In genomic region chr7:43244232-43244631, GRCh38 we compare ENCODE assay signal across 30 cellular contexts.
A peak's percentile ranks its signal among the peaks of the same experiment; 100 is the strongest.
DNase-seq lines count a peak whose midpoint lies in the region; ATAC-seq and TF ChIP-seq lines count a peak whose summit lies in the region.
"Had no signal": no experiment of that assay in that cellular context is flagged by ENCODE, and none has a peak within 500 bp of the region (broad histone marks: within the 10 kb centered on the region; RNA-seq: fewer than 3 reads in every experiment).

No MANE protein-coding gene starts in this region.

- DNase-seq in Daoy (ENCODE audit: low read depth), result peak; percentile 33
- DNase-seq in HFFc6, result peak; percentile 47
- no peak for DNase-seq in caudate nucleus (lab: John Stamatoyannopoulos, UW)
- DNase-seq in stromal cell of bone marrow (ENCODE audit: low read depth), result peak; percentile 14
- no peak for DNase-seq in aorta
- DNase-seq: activated CD4-positive, alpha-beta T cell treated with anti-CD3 and anti-CD28 coated beads for 48 hours; activated effector memory CD4-positive, alpha-beta T cell treated with anti-CD3 and anti-CD28 coated beads, Interleukin-2, amount 50 U/mL, for 16 hours; activated naive CD8-positive, alpha-beta T cell treated with anti-CD3 and anti-CD28 coated beads, Interleukin-2, amount 10 ng/mL, durations not matched to agents 7 days and 5 days; activated T-cell treated with anti-CD3 and anti-CD28 coated beads, Interleukin-2, amount 50 U/mL, for 1 hour; CD4-positive, alpha-beta memory T cell; central memory CD4-positive, alpha-beta T cell; DND-41; midbrain; naive B cell; NCI-H1092 treated with DMSO at 0.1 percent for 48 hours; NCI-H1694 treated with DMSO at 0.1 percent for 48 hours; NCI-H446; NCI-H774; RPMI8226; sigmoid colon; stimulated activated CD4-positive, alpha-beta T cell treated with anti-CD3 and anti-CD28 coated beads, Interleukin-4, amount 100 ng/mL, for 24 hours; T1000; trophoblast cell had no signal

- intact Hi-C loops in aorta (cut with DNase I), result no loop called here

- no peak for TF ChIP-seq CTCF in HFFc6 (IDR thresholded peaks at IDR 0.05)

- H3K4me3 Mint-ChIP-seq in HFFc6, result no peak overlapping the region
- H3K4me3 Mint-ChIP-seq: activated naive CD8-positive, alpha-beta T cell treated with anti-CD3 and anti-CD28 coated beads, Interleukin-2, amount 10 ng/mL, durations not matched to agents 7 days and 5 days; CD4-positive, alpha-beta memory T cell; dendritic cell treated with granulocyte-macrophage colony-stimulating factor and Interleukin-4, amounts not matched to agents 40 ng/mL and 50 ng/mL, for 4 days; naive B cell had no signal

- H3K4me3 ChIP-seq in aorta (ENCODE audit: low read length in 2 of 2), result no peak overlapping the region
- H3K4me3 ChIP-seq: gastroesophageal sphincter, GM12878, sigmoid colon, SJSA1 had no signal

- WGBS in aorta, 2 donors, result 91 to 92% methylated on average over 3 of the region's 3 CpGs

- H3K36me3 Mint-ChIP-seq in HFFc6 (ENCODE audit: low read depth), result no peaks in the 10 kb centered on the region
- H3K36me3 Mint-ChIP-seq: activated naive CD8-positive, alpha-beta T cell treated with anti-CD3 and anti-CD28 coated beads, Interleukin-2, amount 10 ng/mL, durations not matched to agents 7 days and 5 days; CD4-positive, alpha-beta memory T cell; naive B cell had no signal

- H3K9me3 ChIP-seq in aorta (ENCODE audit: control insufficient read depth, low read length), result no peaks in the 10 kb centered on the region
- H3K9me3 ChIP-seq: gastroesophageal sphincter, sigmoid colon, SJSA1 had no signal

- no peaks in the 10 kb centered on the region for H3K9me3 Mint-ChIP-seq in HFFc6
- H3K9me3 Mint-ChIP-seq: activated naive CD8-positive, alpha-beta T cell treated with anti-CD3 and anti-CD28 coated beads, Interleukin-2, amount 10 ng/mL, durations not matched to agents 7 days and 5 days; CD4-positive, alpha-beta memory T cell; dendritic cell treated with granulocyte-macrophage colony-stimulating factor and Interleukin-4, amounts not matched to agents 40 ng/mL and 50 ng/mL, for 4 days; naive B cell had no signal

- H3K36me3 ChIP-seq in aorta (ENCODE audit: control insufficient read depth in 1 of 2, insufficient read depth in 2 of 2, low read length in 1 of 2), result no peaks in the 10 kb centered on the region
- H3K36me3 ChIP-seq: gastroesophageal sphincter, sigmoid colon, SJSA1, WERI-Rb-1 had no signal

- H3K27ac ChIP-seq in caudate nucleus (ENCODE audit: low read depth, low read length), result peak overlapping the region; percentile 26
- H3K27ac ChIP-seq in aorta (ENCODE audit: low read depth in 1 of 2, low read length in 2 of 2), result no peak overlapping the region
- H3K27ac ChIP-seq: gastroesophageal sphincter, sigmoid colon, SJSA1, WERI-Rb-1 had no signal

- no peaks in the 10 kb centered on the region for H3K27me3 ChIP-seq in aorta (ENCODE audit: control insufficient read depth in 1 of 2, insufficient read depth in 2 of 2, low read length in 1 of 2)
- H3K27me3 ChIP-seq: gastroesophageal sphincter, sigmoid colon, SJSA1 had no signal

- H3K27me3 Mint-ChIP-seq in HFFc6 (ENCODE audit: insufficient read depth), result no peaks in the 10 kb centered on the region

- H3K27ac Mint-ChIP-seq in HFFc6, result peak overlapping the region; percentile 47; the same call in 1 of the 2 replicates
- H3K27ac Mint-ChIP-seq: activated naive CD8-positive, alpha-beta T cell treated with anti-CD3 and anti-CD28 coated beads, Interleukin-2, amount 10 ng/mL, durations not matched to agents 7 days and 5 days; CD4-positive, alpha-beta memory T cell; dendritic cell treated with granulocyte-macrophage colony-stimulating factor and Interleukin-4, amounts not matched to agents 40 ng/mL and 50 ng/mL, for 4 days; naive B cell had no signal

- no peaks in the 10 kb centered on the region for H3K4me1 ChIP-seq in aorta (ENCODE audit: control insufficient read depth in 1 of 2, insufficient read depth in 2 of 2, low read length in 2 of 2)

- ATAC-seq in GM19351 (IDR thresholded peaks at IDR 0.05; ENCODE audit: unreplicated experiment) (no peak), aorta (ENCODE audit: low FRiP score) (no peak), GM19324 (IDR thresholded peaks at IDR 0.05; ENCODE audit: low FRiP score, unreplicated experiment) (no peak)
- ATAC-seq: gastroesophageal sphincter, GM12878 had no signal

- peaks cover 24% of the 10 kb centered on the region for H3K4me1 Mint-ChIP-seq in HFFc6 (ENCODE audit: low read depth)
- H3K4me1 Mint-ChIP-seq: activated naive CD8-positive, alpha-beta T cell treated with anti-CD3 and anti-CD28 coated beads, Interleukin-2, amount 10 ng/mL, durations not matched to agents 7 days and 5 days; naive B cell had no signal

Comparison
In these comparisons a context has a peak if more than half of its experiments do, and no peak if none do; other contexts are left out.
1. DNase-seq: peak in Daoy (single experiment), HFFc6 (single experiment) and stromal cell of bone marrow (single experiment); none in caudate nucleus (0 of 61) and aorta (0 of 2).